Comparison of ENCODE assay signal across 31 cellular contexts in genomic region chr1:39944410-39944809, GRCh38.
"Had no signal": no experiment of that assay in that cellular context is flagged by ENCODE, and none has a peak within 500 bp of the region (broad histone marks: within the 10 kb centered on the region; RNA-seq: fewer than 3 reads in every experiment).

No MANE protein-coding gene starts in this region.

- H3K4me3 ChIP-seq: ascending aorta, PC-9, SJCRH30, SK-N-MC had no signal

- H3K4me3 Mint-ChIP-seq: activated B cell treated with CpG ODN at 0.5 μM for 24 hours; activated CD4-positive, alpha-beta memory T cell treated with anti-CD3 and anti-CD28 coated beads for 36 hours; activated CD8-positive, alpha-beta memory T cell treated with anti-CD3 and anti-CD28 coated beads, Interleukin-2, amount 10 ng/mL, durations not matched to agents 7 days and 5 days; activated naive CD4-positive, alpha-beta T cell treated with anti-CD3 and anti-CD28 coated beads, Interleukin-2, amount 50 U/mL, for 24 hours; activated naive CD8-positive, alpha-beta T cell treated with anti-CD3 and anti-CD28 coated beads, Interleukin-2, amount 10 ng/mL, durations not matched to agents 7 days and 5 days had no signal

- H3K36me3 ChIP-seq: ascending aorta, SJCRH30 had no signal

- H3K9me3 Mint-ChIP-seq: activated B cell treated with CpG ODN at 0.5 μM for 24 hours; activated CD4-positive, alpha-beta memory T cell treated with anti-CD3 and anti-CD28 coated beads for 36 hours; activated naive CD4-positive, alpha-beta T cell treated with anti-CD3 and anti-CD28 coated beads, Interleukin-2, amount 50 U/mL, for 24 hours; activated naive CD8-positive, alpha-beta T cell treated with anti-CD3 and anti-CD28 coated beads, Interleukin-2, amount 10 ng/mL, durations not matched to agents 7 days and 5 days; activated T-helper 2 cell treated with anti-CD3 and anti-CD28 coated beads, Interferon-gamma antibody, Interleukin-2, Interleukin-4, amounts not matched to agents 10 μg/mL and 5 μg/mL and 100 μg/mL, durations not matched to agents 14 hours and 24 hours and 36 hours had no signal

- ATAC-seq: activated CD8-positive, alpha-beta memory T cell treated with anti-CD3 and anti-CD28 coated beads, Interleukin-2, amount 10 ng/mL, durations not matched to agents 7 days and 5 days had no signal

- H3K27ac ChIP-seq: ascending aorta, PC-9, SJCRH30, SK-N-MC had no signal

- H3K4me1 ChIP-seq: ascending aorta had no signal

- H3K27me3 Mint-ChIP-seq: activated B cell treated with CpG ODN at 0.5 μM for 24 hours had no signal

- H3K9me3 ChIP-seq: ascending aorta, SJCRH30 had no signal

- DNase-seq: activated B cell treated with CpG ODN at 0.5 μM for 24 hours; activated CD4-positive, alpha-beta memory T cell treated with anti-CD3 and anti-CD28 coated beads for 36 hours; activated CD4-positive, alpha-beta T cell treated with anti-CD3 and anti-CD28 coated beads for 4 hours; activated CD4-positive, alpha-beta T cell treated with anti-CD3 and anti-CD28 coated beads, Interleukin-2, amount 50 U/mL, for 1 hour; activated CD4-positive, CD25-positive, alpha-beta regulatory T cell treated with anti-CD3 and anti-CD28 coated beads, Interleukin-2, amount 50 U/mL, for 72 hours; activated CD8-positive, alpha-beta memory T cell treated with anti-CD3 and anti-CD28 coated beads for 24 hours; activated CD8-positive, alpha-beta memory T cell treated with anti-CD3 and anti-CD28 coated beads, Interleukin-2, amount 10 ng/mL, durations not matched to agents 7 days and 5 days; activated CD8-positive, alpha-beta memory T cell treated with anti-CD3 and anti-CD28 coated beads, Interleukin-2, amount 50 U/mL, for 48 hours; activated gamma-delta T cell; activated naive CD4-positive, alpha-beta T cell treated with Interleukin-2 at 50 U/mL for 16 hours; activated naive CD8-positive, alpha-beta T cell treated with anti-CD3 and anti-CD28 coated beads, Interleukin-2, amount 10 ng/mL, durations not matched to agents 7 days and 5 days; activated T-cell treated with anti-CD3 and anti-CD28 coated beads, Interleukin-2, amount 50 U/mL, for 48 hours; amygdala; Karpas-422; KBM-7; NCI-H1048; NCI-H1105 treated with DMSO at 0.1 percent for 48 hours; NCI-H1436; NCI-H1694; NCI-H1930; NCI-H2081 treated with DMSO at 0.1 percent for 48 hours; NCI-H345; NCI-H524 treated with DMSO at 0.1 percent for 48 hours; NK-92 treated with Interleukin-12 subunit alpha and Interleukin-12 subunit beta, amount 100 ng/mL, for 24 hours; PC-9; SHP77 had no signal

- H3K27me3 ChIP-seq: ascending aorta had no signal

- H3K36me3 Mint-ChIP-seq: activated CD4-positive, alpha-beta memory T cell treated with anti-CD3 and anti-CD28 coated beads for 36 hours; activated CD8-positive, alpha-beta memory T cell treated with anti-CD3 and anti-CD28 coated beads, Interleukin-2, amount 10 ng/mL, durations not matched to agents 7 days and 5 days; activated naive CD4-positive, alpha-beta T cell treated with anti-CD3 and anti-CD28 coated beads, Interleukin-2, amount 50 U/mL, for 24 hours; activated naive CD8-positive, alpha-beta T cell treated with anti-CD3 and anti-CD28 coated beads, Interleukin-2, amount 10 ng/mL, durations not matched to agents 7 days and 5 days had no signal

- H3K27ac Mint-ChIP-seq: activated B cell treated with CpG ODN at 0.5 μM for 24 hours; activated CD4-positive, alpha-beta memory T cell treated with anti-CD3 and anti-CD28 coated beads for 36 hours; activated CD8-positive, alpha-beta memory T cell treated with anti-CD3 and anti-CD28 coated beads, Interleukin-2, amount 10 ng/mL, durations not matched to agents 7 days and 5 days; activated naive CD4-positive, alpha-beta T cell treated with anti-CD3 and anti-CD28 coated beads, Interleukin-2, amount 50 U/mL, for 24 hours; activated naive CD8-positive, alpha-beta T cell treated with anti-CD3 and anti-CD28 coated beads, Interleukin-2, amount 10 ng/mL, durations not matched to agents 7 days and 5 days; activated T-helper 2 cell treated with anti-CD3 and anti-CD28 coated beads, Interferon-gamma antibody, Interleukin-2, Interleukin-4, amounts not matched to agents 10 μg/mL and 5 μg/mL and 100 μg/mL, durations not matched to agents 14 hours and 24 hours and 36 hours had no signal
